In the genomic region with DNA sequence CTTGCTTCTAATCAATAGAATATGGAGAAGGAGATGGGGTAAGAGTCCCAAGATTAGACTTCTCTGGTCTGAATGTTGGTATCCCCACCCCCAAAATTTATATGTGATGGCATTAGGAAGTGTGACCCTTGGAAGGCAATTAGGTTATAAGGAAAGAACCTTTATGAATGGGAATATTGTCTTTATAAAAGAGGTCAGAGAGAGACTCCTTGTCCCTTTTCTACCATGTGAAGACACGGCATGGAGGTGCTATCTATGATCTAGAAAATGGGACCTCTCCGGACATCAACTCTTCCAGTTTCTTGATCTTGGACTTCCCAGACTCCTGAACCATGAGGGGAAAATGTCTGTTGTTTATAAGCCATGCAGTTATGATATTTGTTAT, we compare ENCODE assay signal across 13 cellular contexts. TPM values are rescaled to one million over a fixed set of nuclear protein-coding genes. Genes with fewer than 3 reads are reported as not detected.
DNase-seq lines count a peak whose midpoint lies in the region; ATAC-seq and TF ChIP-seq lines count a peak whose summit lies in the region.
"Had no signal": no experiment of that assay in that cellular context is flagged by ENCODE, and none has a peak within 500 bp of the region (broad histone marks: within the 10 kb centered on the region; RNA-seq: fewer than 3 reads in every experiment).

No MANE protein-coding gene starts in this region.

- intact Hi-C loops in mammary epithelial cell (cut with micrococcal nuclease), result loop anchor here (5.0 kb wide), 1 partner anchor 63 kb away; no protein-coding TSS in a partner anchor
- intact Hi-C loops in breast epithelium (cut with DNase I; ENCODE audit: low total_unique reads), result no loop called here

- in situ Hi-C loops in mammary epithelial cell (cut with MboI; ENCODE audit: low sequenced_read_pairs in 2 of 2), result no loop called here

- H3K79me2 ChIP-seq in mammary epithelial cell (ENCODE audit: insufficient read depth, low read length) (no peaks in the 10 kb centered on the region), fibroblast of lung (ENCODE audit: control insufficient read depth, insufficient read depth, low read length) (no peaks in the 10 kb centered on the region)

- no peak for ATAC-seq in upper lobe of left lung (ENCODE audit: low FRiP score in 2 of 2)

- no peak for TF ChIP-seq POLR2A in breast epithelium (IDR thresholded peaks at IDR 0.05)
- no peak for TF ChIP-seq POLR2A in upper lobe of left lung (IDR thresholded peaks at IDR 0.05)

- H3K4me1 ChIP-seq in mammary epithelial cell (ENCODE audit: insufficient read depth, low read length) (peaks cover 37% of the 10 kb centered on the region), breast epithelium (no peaks in the 10 kb centered on the region), SJSA1 (replicated peaks) (peaks cover 57% of the 10 kb centered on the region), fibroblast of lung (ENCODE audit: control insufficient read depth, extremely low read depth, insufficient read depth, low read length) (peaks cover 37% of the 10 kb centered on the region), upper lobe of left lung (peaks cover 0 to 7% (median 0%) of the 10 kb centered on the region in 4 donors)

- H4K20me1 ChIP-seq in mammary epithelial cell (ENCODE audit: insufficient read depth, low read length), result no peaks in the 10 kb centered on the region
- no peaks in the 10 kb centered on the region for H4K20me1 ChIP-seq in fibroblast of lung (ENCODE audit: control insufficient read depth, extremely low read depth, insufficient read depth, low read length)

- H3K4me2 ChIP-seq in mammary epithelial cell (ENCODE audit: insufficient read depth, low read depth, low read length), result no peak overlapping the region
- no peak overlapping the region for H3K4me2 ChIP-seq in fibroblast of lung (ENCODE audit: extremely low read depth, insufficient read depth, low read length)

- dilution Hi-C loops in mammary epithelial cell (cut with HindIII; ENCODE audit: low sequenced_read_pairs), result no loop called here

- 97% methylated on average over 2 of the region's 2 CpGs for WGBS in mammary epithelial cell (ENCODE audit: low coverage, missing lambda C conversion rate)
- WGBS in upper lobe of left lung, 2 donors, result 92 to 100% methylated on average over 2 of the region's 2 CpGs

- H3K4me3 ChIP-seq in mammary epithelial cell (replicated peaks in 1 of 3; ENCODE audit: insufficient read depth in 1 of 3, low read depth in 2 of 3, low read length in 3 of 3) (no peak overlapping the region), breast epithelium (no peak overlapping the region), SJSA1 (no peak overlapping the region), fibroblast of lung (replicated peaks in 1 of 4; ENCODE audit: control extremely low read depth in 1 of 4, insufficient read depth in 1 of 4, low read depth in 3 of 4, low read length in 4 of 4) (no peak overlapping the region), H7 (ENCODE audit: insufficient read depth, low read depth, low read length) (no peak overlapping the region), upper lobe of left lung (no peak overlapping the region)

- TF ChIP-seq CTCF in mammary epithelial cell (conservative IDR thresholded peaks at IDR 0.05 in 1 of 2, IDR thresholded peaks at IDR 0.05 in 1 of 2; ENCODE audit: extremely low read depth in 1 of 2, insufficient read depth in 1 of 2, low read depth in 1 of 2, low read length in 2 of 2), result no peak
- no peak for TF ChIP-seq CTCF in breast epithelium (IDR thresholded peaks at IDR 0.05)
- TF ChIP-seq CTCF in fibroblast of lung (conservative IDR thresholded peaks at IDR 0.05 in 1 of 2, IDR thresholded peaks at IDR 0.05 in 1 of 2; ENCODE audit: low read depth in 1 of 2, low read length in 2 of 2), result no peak
- TF ChIP-seq CTCF in upper lobe of left lung (IDR thresholded peaks at IDR 0.05), result no peak

- no peak overlapping the region for H3K9ac ChIP-seq in mammary epithelial cell (ENCODE audit: insufficient read depth, low read length)
- H3K9ac ChIP-seq in fibroblast of lung (ENCODE audit: insufficient read depth, low read length), result no peak overlapping the region

- H3K36me3 ChIP-seq in mammary epithelial cell (ENCODE audit: insufficient read depth, low read length), result no peaks in the 10 kb centered on the region
- no peaks in the 10 kb centered on the region for H3K36me3 ChIP-seq in breast epithelium
- H3K36me3 ChIP-seq in SJSA1, result no peaks in the 10 kb centered on the region
- H3K36me3 ChIP-seq in fibroblast of lung (ENCODE audit: control insufficient read depth, insufficient read depth, low read length), result no peaks in the 10 kb centered on the region
- no peaks in the 10 kb centered on the region for H3K36me3 ChIP-seq in H7 (replicated peaks; ENCODE audit: control insufficient read depth, insufficient read depth, low read length)
- H3K36me3 ChIP-seq in upper lobe of left lung, result no peaks in the 10 kb centered on the region

- TF ChIP-seq EP300 in upper lobe of left lung (IDR thresholded peaks at IDR 0.05), result no peak

- no peak overlapping the region for H2AFZ ChIP-seq in mammary epithelial cell (ENCODE audit: low read depth, low read length)
- no peak overlapping the region for H2AFZ ChIP-seq in fibroblast of lung (ENCODE audit: low read length)

- DNase-seq in mammary epithelial cell (no peak), breast epithelium (ENCODE audit: low spot score in 2 of 2) (no peak), SJSA1 (ENCODE audit: low read depth in 1 of 2, low spot score in 2 of 2) (no peak), fibroblast of lung (ENCODE audit: low read depth in 2 of 2) (no peak), NCI-H2081 treated with DMSO at 0.1 percent for 48 hours (lab: John Stamatoyannopoulos, UW) (no peak), H7 (no peak), upper lobe of left lung (no peak), HuH-7 (ENCODE audit: low spot score) (no peak)
- DNase-seq: C1 segment of cervical spinal cord, NCI-H1092 treated with DMSO at 0.1 percent for 48 hours, NCI-H146, NCI-H446 treated with DMSO at 0.1 percent for 48 hours, SHP77 had no signal

- H3K9me3 ChIP-seq in mammary epithelial cell (replicated peaks; ENCODE audit: insufficient read depth, low read length) (no peaks in the 10 kb centered on the region), breast epithelium (no peaks in the 10 kb centered on the region), SJSA1 (replicated peaks) (no peaks in the 10 kb centered on the region), fibroblast of lung (ENCODE audit: control insufficient read depth, insufficient read depth, low read depth, low read length) (no peaks in the 10 kb centered on the region), upper lobe of left lung (no peaks in the 10 kb centered on the region)

- H3K27me3 ChIP-seq in mammary epithelial cell (ENCODE audit: insufficient read depth, low read length) (no peaks in the 10 kb centered on the region), breast epithelium (no peaks in the 10 kb centered on the region), SJSA1 (replicated peaks) (no peaks in the 10 kb centered on the region), fibroblast of lung (ENCODE audit: control insufficient read depth, insufficient read depth, low read length) (no peaks in the 10 kb centered on the region), H7 (ENCODE audit: control insufficient read depth, insufficient read depth, low read length) (no peaks in the 10 kb centered on the region; the same call in 1 of the 2 replicates), upper lobe of left lung (no peaks in the 10 kb centered on the region)

- peak overlapping the region; percentile 43 for H3K27ac ChIP-seq in mammary epithelial cell (ENCODE audit: insufficient read depth, low read depth, low read length)
- H3K27ac ChIP-seq in breast epithelium, result peak overlapping the region in 1 of 2 donors; percentile 38
- peak overlapping the region; percentile 95 for H3K27ac ChIP-seq in SJSA1
- peak overlapping the region; percentile 71 for H3K27ac ChIP-seq in fibroblast of lung (ENCODE audit: insufficient read depth, low read length)
- H3K27ac ChIP-seq in upper lobe of left lung, result no peak overlapping the region

- no TSS peak for BruUV-seq in mammary epithelial cell (replicated peaks; lab: Mats Ljungman, UMichigan)

- CTCF ChIA-PET in mammary epithelial cell (lab: Charles Lee; ENCODE audit: low non-redundant PET), result no interaction called here

RNA-seq across cellular contexts. Expression of a gene that starts 37.9 kb away (rescaled TPM):
- 10 to 100 TPM; 38.5 to 53.8 TPM for total RNA-seq in mammary epithelial cell
- polyA plus RNA-seq in mammary epithelial cell, result 20.4 TPM
- 12.6 TPM for polyA minus RNA-seq in mammary epithelial cell
- 10 to 100 TPM in 1 of 3 donors, 1 to 10 TPM in 2; 1.1 to 12.1 (median 8.3) TPM for total RNA-seq in breast epithelium
- total RNA-seq in SJSA1 (2014; rRNA removed; shearing (Covaris generic)), result 26.2 and 31.7 TPM in 2 replicates
- total RNA-seq in fibroblast of lung, result 8.7 and 10.4 TPM in 2 replicates
- polyA plus RNA-seq in fibroblast of lung, result 4.2 and 7.1 TPM in 2 replicates
- polyA plus RNA-seq in fibroblast of lung (2012), result 16.1 and 24.1 TPM in 2 replicates
- 4.9 and 12.0 TPM in 2 replicates for polyA minus RNA-seq in fibroblast of lung (ENCODE audit: low replicate concordance)
- 20.6 TPM in 2 replicates for total RNA-seq in H7 (2014; rRNA removed; shearing (Covaris generic))
- 1 to 10 TPM; 2.5 to 9.2 (median 6.1) TPM for total RNA-seq in upper lobe of left lung

RNA-seq across cellular contexts. Expression of a gene that starts 55.0 kb away (rescaled TPM):
- total RNA-seq in mammary epithelial cell (100 to 1,000 TPM in 1 of 2 donors, 1 to 10 TPM in 1; 7.6 to 118 TPM), breast epithelium (10 to 100 TPM in 2 of 3 donors, 1 to 10 TPM in 1; 8.8 to 36.4 (median 11.3) TPM), fibroblast of lung (159 and 189 TPM in 2 replicates), upper lobe of left lung (1 to 10 TPM in 4 of 6 donors, under 1 TPM in 1, not detected in 1; 0.30 to 7.2 (median 4.3) TPM)
- polyA plus RNA-seq in mammary epithelial cell (4.2 TPM), fibroblast of lung (120 and 132 TPM in 2 replicates)
- polyA minus RNA-seq in mammary epithelial cell (2.1 TPM), fibroblast of lung (ENCODE audit: low replicate concordance) (150 and 151 TPM in 2 replicates)
- total RNA-seq in SJSA1 (2014; rRNA removed; shearing (Covaris generic)), result 57.4 and 57.6 TPM in 2 replicates
- polyA plus RNA-seq in fibroblast of lung (2012), result 94.3 and 96.9 TPM in 2 replicates
- total RNA-seq in H7 (2014; rRNA removed; shearing (Covaris generic)), result 3.2 and 3.9 TPM in 2 replicates

Comparison
In these comparisons a context has a peak if more than half of its experiments do, and no peak if none do; other contexts are left out.
1. H3K27ac ChIP-seq: peak in mammary epithelial cell (single experiment), SJSA1 (single experiment) and fibroblast of lung (single experiment); none in upper lobe of left lung (0 of 4).